ENCODE assay signal across 14 cellular contexts in the genomic region with DNA sequence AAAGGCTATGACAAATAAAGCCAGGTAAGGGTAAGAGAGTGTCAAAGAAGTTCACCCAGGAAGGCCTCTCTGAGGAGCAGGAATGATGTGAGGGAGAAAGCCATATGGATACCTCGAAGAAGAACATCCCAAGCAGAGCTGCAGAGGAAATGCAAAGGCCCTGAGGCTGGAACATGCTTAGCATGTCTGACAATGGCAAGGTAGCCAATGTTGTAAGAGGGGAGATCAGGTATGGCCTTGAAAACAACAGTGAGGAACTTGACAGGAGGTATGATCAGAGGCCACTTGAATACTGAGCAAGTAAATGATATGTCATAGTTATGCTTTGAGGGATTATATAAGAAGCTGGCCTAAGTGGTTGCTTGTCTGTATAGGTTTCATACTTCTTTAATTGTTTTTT. TPM values are rescaled to one million over a fixed set of nuclear protein-coding genes. Genes with fewer than 3 reads are reported as not detected.
DNase-seq lines count a peak whose midpoint lies in the region; ATAC-seq and TF ChIP-seq lines count a peak whose summit lies in the region.
"Had no signal": no experiment of that assay in that cellular context is flagged by ENCODE, and none has a peak within 500 bp of the region (broad histone marks: within the 10 kb centered on the region; RNA-seq: fewer than 3 reads in every experiment).

No MANE protein-coding gene starts in this region.

- H3K27ac Mint-ChIP-seq in T-helper 17 cell (peak overlapping the region; percentile 32), naive B cell (peak overlapping the region in 4 of 6 donors; percentile 14 to 39 (median 20)), Caco-2 (ENCODE audit: unreplicated experiment) (no peak overlapping the region)
- H3K27ac Mint-ChIP-seq: activated CD8-positive, alpha-beta memory T cell treated with anti-CD3 and anti-CD28 coated beads, Interleukin-2, amount 10 ng/mL, durations not matched to agents 7 days and 5 days had no signal

- CTCF ChIA-PET in Caco-2 (lab: Charles Lee), result no interaction called here

- H3K36me3 Mint-ChIP-seq in T-helper 17 cell (ENCODE audit: low read depth) (peaks cover 8% of the 10 kb centered on the region), naive B cell (no peaks in the 10 kb centered on the region), Caco-2 (ENCODE audit: insufficient read depth, unreplicated experiment) (peaks cover 12% of the 10 kb centered on the region)

- H3K79me2 ChIP-seq in DND-41 (ENCODE audit: insufficient read depth, low read length), result peaks cover 82% of the 10 kb centered on the region

- H3K4me1 Mint-ChIP-seq in T-helper 17 cell, result peaks cover 44% of the 10 kb centered on the region
- H3K4me1 Mint-ChIP-seq in naive B cell, result peaks cover 50 to 70% (median 69%) of the 10 kb centered on the region in 3 donors
- peaks cover 21% of the 10 kb centered on the region for H3K4me1 Mint-ChIP-seq in Caco-2 (ENCODE audit: low read depth, unreplicated experiment)

- DNase-seq in BE2C (no peak), DND-41 (no peak), T-helper 17 cell (no peak), naive B cell (no peak), GM19240 (ENCODE audit: insufficient read length, low spot score) (no peak), Kasumi-1 (lab: John Stamatoyannopoulos, UW) (no peak), Caco-2 (no peak)
- DNase-seq: activated CD8-positive, alpha-beta memory T cell treated with anti-CD3 and anti-CD28 coated beads, Interleukin-2, amount 10 ng/mL, durations not matched to agents 7 days and 5 days; islet precursor cell; NCI-H1105 treated with DMSO at 0.1 percent for 48 hours had no signal

- peaks cover 6% of the 10 kb centered on the region; the same call in 1 of the 2 replicates for H4K20me1 ChIP-seq in DND-41 (ENCODE audit: insufficient read depth, low read length)

- ATAC-seq in DND-41 (ENCODE audit: insufficient read depth, low read depth), result no peak
- no peak for ATAC-seq in T-helper 17 cell
- no peak for ATAC-seq in naive B cell (ENCODE audit: low read depth in 2 of 2)
- ATAC-seq: activated CD8-positive, alpha-beta memory T cell treated with anti-CD3 and anti-CD28 coated beads, Interleukin-2, amount 10 ng/mL, durations not matched to agents 7 days and 5 days had no signal

- H3K27me3 Mint-ChIP-seq in T-helper 17 cell (no peaks in the 10 kb centered on the region), naive B cell (no peaks in the 10 kb centered on the region), Caco-2 (ENCODE audit: insufficient read depth, unreplicated experiment) (no peaks in the 10 kb centered on the region)
- H3K27me3 Mint-ChIP-seq: activated CD8-positive, alpha-beta memory T cell treated with anti-CD3 and anti-CD28 coated beads, Interleukin-2, amount 10 ng/mL, durations not matched to agents 7 days and 5 days had no signal

- H3K9me3 ChIP-seq in BE2C (no peaks in the 10 kb centered on the region), DND-41 (ENCODE audit: insufficient read depth, low read length, severe bottlenecking) (no peaks in the 10 kb centered on the region), T-helper 17 cell (ENCODE audit: control insufficient read depth, low read length, poor library complexity, severe bottlenecking) (no peaks in the 10 kb centered on the region), Caco-2 (no peaks in the 10 kb centered on the region)
- H3K9me3 ChIP-seq: SJSA1, suprapubic skin had no signal

- no peak for TF ChIP-seq CTCF in BE2C (IDR thresholded peaks at IDR 0.05; ENCODE audit: low read depth, low read length)
- TF ChIP-seq CTCF in DND-41 (IDR thresholded peaks at IDR 0.05; ENCODE audit: borderline replicate concordance, extremely low read depth, low read length, poor library complexity, severe bottlenecking), result no peak
- no peak for TF ChIP-seq CTCF in Caco-2 (IDR thresholded peaks at IDR 0.05; ENCODE audit: insufficient read depth in 1 of 2, low read depth in 1 of 2, low read length in 1 of 2, severe bottlenecking in 1 of 2, unreplicated experiment in 1 of 2)

- H3K9ac ChIP-seq in DND-41 (ENCODE audit: low read depth, low read length), result no peak overlapping the region

- H3K4me1 ChIP-seq in BE2C, result no peaks in the 10 kb centered on the region
- H3K4me1 ChIP-seq in DND-41 (ENCODE audit: insufficient read depth, low read length), result peaks cover 62% of the 10 kb centered on the region
- H3K4me1 ChIP-seq in Caco-2, result peaks cover 9% of the 10 kb centered on the region

- H3K4me3 ChIP-seq in BE2C (ENCODE audit: low read depth, low read length) (peak overlapping the region; percentile 13; the same call in 1 of the 2 replicates), DND-41 (ENCODE audit: low read depth in 1 of 2, low read length in 2 of 2) (peak overlapping the region in 1 of 2 experiments; percentile 44; a peak in 3 of 4 replicates), Caco-2 (ENCODE audit: low read depth, low read length) (no peak overlapping the region)
- H3K4me3 ChIP-seq: SJSA1, suprapubic skin had no signal

- BruUV-seq in Caco-2 (replicated peaks; lab: Mats Ljungman, UMichigan), result no TSS peak

- H3K27ac ChIP-seq in DND-41 (ENCODE audit: low read length), result no peak overlapping the region
- H3K27ac ChIP-seq: SJSA1, suprapubic skin, VCaP had no signal

- H3K36me3 ChIP-seq in BE2C, result no peaks in the 10 kb centered on the region; the same call in 1 of the 2 replicates
- H3K36me3 ChIP-seq in DND-41 (ENCODE audit: insufficient read depth, low read length), result peaks cover 10% of the 10 kb centered on the region
- H3K36me3 ChIP-seq in Caco-2 (ENCODE audit: control insufficient read depth, insufficient read depth, low read length), result no peaks in the 10 kb centered on the region
- H3K36me3 ChIP-seq: suprapubic skin had no signal

- H3K27me3 ChIP-seq in BE2C, result no peaks in the 10 kb centered on the region
- H3K27me3 ChIP-seq in DND-41 (ENCODE audit: insufficient read depth, low read length, poor library complexity), result no peaks in the 10 kb centered on the region
- no peaks in the 10 kb centered on the region for H3K27me3 ChIP-seq in Caco-2 (replicated peaks; ENCODE audit: control insufficient read depth, insufficient read depth, low read length)
- H3K27me3 ChIP-seq: SJSA1, suprapubic skin had no signal

- no peaks in the 10 kb centered on the region for H3K9me3 Mint-ChIP-seq in naive B cell
- H3K9me3 Mint-ChIP-seq in Caco-2 (ENCODE audit: unreplicated experiment), result no peaks in the 10 kb centered on the region

- POLR2A ChIA-PET in Caco-2 (lab: Charles Lee), result no interaction called here

- H2AFZ ChIP-seq in DND-41 (ENCODE audit: low read depth, low read length), result no peak overlapping the region

- H3K4me3 Mint-ChIP-seq in T-helper 17 cell, result peak overlapping the region; percentile 80
- H3K4me3 Mint-ChIP-seq in naive B cell, result peak overlapping the region in 4 of 8 donors; percentile 1 to 64 (median 6)
- no peak overlapping the region for H3K4me3 Mint-ChIP-seq in Caco-2 (ENCODE audit: unreplicated experiment)
- H3K4me3 Mint-ChIP-seq: CD14-positive monocyte had no signal

- intact Hi-C loops in Caco-2 (cut with micrococcal nuclease; ENCODE audit: unreplicated experiment), result no loop called here

- H3K4me2 ChIP-seq in DND-41 (ENCODE audit: insufficient read depth, low read length), result peak overlapping the region; percentile 78

RNA-seq across cellular contexts. Expression of a gene that starts 3.8 kb away (rescaled TPM):
- polyA plus RNA-seq in BE2C (2012; ENCODE audit: insufficient read depth, insufficient read length, low read depth), result 38.5 TPM
- total RNA-seq in T-helper 17 cell, result 10 to 100 TPM; 19.3 to 26.7 TPM
- polyA plus RNA-seq in naive B cell (ENCODE audit: low read depth in 6 of 6), result 10 to 100 TPM; 11.6 to 22.7 (median 19.3) TPM
- 12.2 and 14.4 TPM in 2 replicates for total RNA-seq in Caco-2 (2022)

RNA-seq across cellular contexts. Expression of a gene that starts 15.3 kb away (rescaled TPM):
- 31.2 TPM for polyA plus RNA-seq in BE2C (2012; ENCODE audit: insufficient read depth, insufficient read length, low read depth)
- total RNA-seq in T-helper 17 cell (10 to 100 TPM; 57.5 to 80.7 TPM), Caco-2 (2022) (62.5 and 69.4 TPM in 2 replicates)
- 10 to 100 TPM; 59.8 to 83.7 (median 71.0) TPM for polyA plus RNA-seq in naive B cell (ENCODE audit: low read depth in 6 of 6)
